10 cellular contexts compared by ENCODE assay signal in the genomic region with DNA sequence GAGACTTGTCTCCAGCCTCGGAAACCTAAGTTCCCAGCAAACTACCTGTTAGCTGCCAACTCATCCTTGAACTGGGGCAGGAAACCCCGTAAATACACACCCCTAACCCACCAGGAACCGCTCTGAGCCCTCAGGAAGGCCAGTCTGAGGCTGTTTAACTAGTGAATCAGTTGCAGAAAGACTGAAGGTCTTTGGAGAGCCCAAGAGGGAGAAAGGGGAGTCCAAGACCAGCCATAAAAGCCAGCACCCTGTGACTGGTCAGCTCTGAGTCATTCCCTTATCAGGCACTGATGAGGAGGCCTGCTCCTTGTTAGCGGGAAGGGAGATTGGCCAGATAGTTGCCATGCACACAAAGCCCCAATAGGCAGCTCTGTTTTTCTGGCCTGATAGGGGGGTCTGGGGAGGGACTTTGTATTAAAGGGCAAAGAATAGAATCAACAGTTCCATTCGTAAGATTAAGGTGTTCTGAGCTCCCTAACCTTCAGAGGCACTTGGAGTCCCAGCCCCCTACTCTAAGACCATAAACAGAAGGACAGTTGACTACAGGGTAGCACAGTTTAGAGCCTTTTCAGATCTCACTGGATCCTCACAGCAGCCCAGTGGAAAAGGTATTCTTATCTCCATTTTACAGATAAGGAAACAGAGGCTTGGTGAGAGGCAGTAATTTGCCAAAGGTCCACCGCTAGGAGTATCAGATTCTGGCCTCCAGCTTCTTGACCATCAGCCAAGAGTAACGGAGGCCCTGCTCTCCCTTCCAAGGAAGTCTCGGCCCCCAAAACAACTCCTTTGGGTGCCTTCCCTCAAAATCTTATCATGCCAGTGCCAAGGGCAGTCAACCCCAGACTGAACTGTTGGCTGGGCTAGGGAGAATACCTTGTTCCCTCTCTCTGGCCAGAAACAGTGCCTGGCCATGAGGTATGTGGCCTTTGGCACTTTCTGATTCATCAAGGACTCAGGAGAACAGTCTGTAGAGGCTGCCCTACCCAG. TPM values are rescaled to one million over a fixed set of nuclear protein-coding genes. Genes with fewer than 3 reads are reported as not detected.
DNase-seq lines count a peak whose midpoint lies in the region; ATAC-seq and TF ChIP-seq lines count a peak whose summit lies in the region.
"Had no signal": no experiment of that assay in that cellular context is flagged by ENCODE, and none has a peak within 500 bp of the region (broad histone marks: within the 10 kb centered on the region; RNA-seq: fewer than 3 reads in every experiment).

No MANE protein-coding gene starts in this region.

- no peak overlapping the region for H3K4me2 ChIP-seq in H9 (ENCODE audit: insufficient read depth, insufficient read length, low read length)

- H4K5ac ChIP-seq in H9 (ENCODE audit: insufficient read length, low read depth, low read length) = no peak overlapping the region

- no peak overlapping the region for H2AK5ac ChIP-seq in H9 (ENCODE audit: insufficient read length, low read length)

- DNase-seq in H9 (no peak), SW480 (ENCODE audit: low spot score) (peak; percentile 80), hepatic stellate cell (ENCODE audit: low spot score) (peak; percentile 92), stromal cell of bone marrow (ENCODE audit: low read depth) (peak; percentile 76), SJCRH30 (no peak), SIG-M5 treated with dmso at 0.1 percent for 504 hours (lab: John Stamatoyannopoulos, UW; ENCODE audit: unreplicated experiment) (no peak)
- DNase-seq: hypothalamus; stimulated activated CD4-positive, alpha-beta T cell treated with anti-CD3 and anti-CD28 coated beads, Interleukin-2, amount 100 ng/mL, for 48 hours had no signal

- no peak overlapping the region for H2BK5ac ChIP-seq in H9 (ENCODE audit: insufficient read length, low read length)

- no peak overlapping the region for H4K91ac ChIP-seq in H9 (ENCODE audit: insufficient read length, low read depth, low read length)

- H4K20me1 ChIP-seq in H9 (ENCODE audit: control insufficient read depth, insufficient read depth, insufficient read length) = no peaks in the 10 kb centered on the region

- no peak overlapping the region for H2BK120ac ChIP-seq in H9 (ENCODE audit: low read depth, low read length, poor library complexity, severe bottlenecking)

- H3K9ac ChIP-seq in H9 (ENCODE audit: extremely low read depth, insufficient read length, low read length) = no peak overlapping the region

- no peaks in the 10 kb centered on the region for H3K9me3 ChIP-seq in H9 (ENCODE audit: control insufficient read depth, low read depth, low read length)
- H3K9me3 ChIP-seq in SJCRH30 (replicated peaks) = no peaks in the 10 kb centered on the region

- TF ChIP-seq CTCF in H9 (conservative IDR thresholded peaks at IDR 0.05) = no peak

- H3K4me3 Mint-ChIP-seq in H9 = no peak overlapping the region

- no peak overlapping the region for H2BK12ac ChIP-seq in H9 (ENCODE audit: insufficient read length, low read depth, low read length)

- H2BK15ac ChIP-seq in H9 (ENCODE audit: low read depth, low read length) = peak overlapping the region; percentile 92; the same call in 1 of the 2 replicates

- peaks cover 35 to 38% of the 10 kb centered on the region in 2 experiments for H3K4me1 Mint-ChIP-seq in H9

- peaks cover 8 to 15% (median 14%) of the 10 kb centered on the region in 3 experiments; a peak in 6 of 7 replicates for H3K36me3 Mint-ChIP-seq in H9 (ENCODE audit: insufficient read depth in 1 of 3, low read depth in 3 of 3)

- no peak overlapping the region for H2BK20ac ChIP-seq in H9 (ENCODE audit: low read depth, low read length, poor library complexity, severe bottlenecking)

- no peak overlapping the region for H3K14ac ChIP-seq in H9 (ENCODE audit: insufficient read depth, low read length)

- no peak overlapping the region for H4K8ac ChIP-seq in H9 (replicated peaks; ENCODE audit: insufficient read length, low read depth, low read length)

- H3K56ac ChIP-seq in H9 (ENCODE audit: insufficient read length, low read depth, low read length) = no peak overlapping the region

- H3K27ac Mint-ChIP-seq in H9 = no peak overlapping the region; a peak in 1 of 7 replicates

- H3K4me3 ChIP-seq in SJCRH30 = no peak overlapping the region

- no peak overlapping the region for H3K4ac ChIP-seq in H9 (ENCODE audit: low read depth, low read length)

- peaks cover 4% of the 10 kb centered on the region; the same call in 1 of the 2 replicates for H3K79me2 ChIP-seq in H9 (ENCODE audit: insufficient read depth, low read length)

- H3K9me3 Mint-ChIP-seq in H9 = no peaks in the 10 kb centered on the region

- no peak overlapping the region for H2AFZ ChIP-seq in H9 (ENCODE audit: low read length)

- H3K27ac ChIP-seq in H9 (ENCODE audit: insufficient read length, low read depth, low read length) = no peak overlapping the region
- no peak overlapping the region for H3K27ac ChIP-seq in SJCRH30

- H3K18ac ChIP-seq in H9 (ENCODE audit: insufficient read length, low read depth, low read length) = no peak overlapping the region

- ATAC-seq in GM18511 (IDR thresholded peaks at IDR 0.05; ENCODE audit: unreplicated experiment) (no peak), HG03095 (IDR thresholded peaks at IDR 0.05; ENCODE audit: unreplicated experiment) (no peak)

- H3T11ph ChIP-seq in H9 (ENCODE audit: low read length) = no peak overlapping the region

- no peaks in the 10 kb centered on the region for H3K36me3 ChIP-seq in SJCRH30

- H3K23ac ChIP-seq in H9 (ENCODE audit: insufficient read length, low read depth, low read length) = no peak overlapping the region

- H3K79me1 ChIP-seq in H9 (ENCODE audit: insufficient read depth, low read depth, low read length, poor library complexity, severe bottlenecking) = no peaks in the 10 kb centered on the region

- peaks cover under 1% of the 10 kb centered on the region; the same call in 1 of the 2 replicates for H3K4me1 ChIP-seq in H9 (ENCODE audit: insufficient read depth, low read length)
- H3K4me1 ChIP-seq in SJCRH30 = no peaks in the 10 kb centered on the region

- peaks cover 13% of the 10 kb centered on the region for H3K23me2 ChIP-seq in H9 (ENCODE audit: insufficient read length, low read depth, low read length, poor library complexity, severe bottlenecking)

- H3K27me3 ChIP-seq in H9 (ENCODE audit: insufficient read depth, low read length) (no peaks in the 10 kb centered on the region), SJCRH30 (no peaks in the 10 kb centered on the region)

- peaks cover 20% of the 10 kb centered on the region for H3K27me3 Mint-ChIP-seq in H9 (ENCODE audit: low read depth)

- WGBS in H9 (ENCODE audit: extremely low coverage, insufficient read length, low lambda C conversion rate) = no CpG with 5 or more reads among the region's 8 CpGs

RNA-seq across cellular contexts. Expression of gene KRT19, which starts 2.2 kb away (rescaled TPM):
- 134 and 143 TPM in 2 replicates for total RNA-seq in H9 (2021)
- 0.25 TPM in 1 of 2 replicates, not detected in the other for total RNA-seq in SJCRH30 (2014; rRNA removed; shearing (Covaris generic))

RNA-seq across cellular contexts. Expression of gene KRT15, which starts 11.7 kb away (rescaled TPM):
- 0.35 and 0.87 TPM in 2 replicates for total RNA-seq in H9 (2021)
- total RNA-seq in SJCRH30 (2014; rRNA removed; shearing (Covaris generic)) = 0.08 TPM in 1 of 2 replicates, not detected in the other

RNA-seq across cellular contexts. Expression of gene KRT13, which starts 24.9 kb away (rescaled TPM):
- not detected in 2 replicates for total RNA-seq in H9 (2021)
- total RNA-seq in SJCRH30 (2014; rRNA removed; shearing (Covaris generic)) = 0.30 TPM in 1 of 2 replicates, not detected in the other

RNA-seq across cellular contexts. Expression of gene KRT36, which starts 40.6 kb away (rescaled TPM):
- not detected in 2 replicates for total RNA-seq in H9 (2021)
- not detected in 2 replicates for total RNA-seq in SJCRH30 (2014; rRNA removed; shearing (Covaris generic))

RNA-seq across cellular contexts. Expression of gene KRT9, which starts 41.5 kb away (rescaled TPM):
- not detected in 2 replicates for total RNA-seq in H9 (2021)
- not detected in 2 replicates for total RNA-seq in SJCRH30 (2014; rRNA removed; shearing (Covaris generic))

Comparison
In these comparisons a context has a peak if more than half of its experiments do, and no peak if none do; other contexts are left out.
1. DNase-seq: peak in SW480 (single experiment), hepatic stellate cell (single experiment) and stromal cell of bone marrow (single experiment); none in H9 (single experiment), SJCRH30 (0 of 2) and SIG-M5 treated with dmso at 0.1 percent for 504 hours (single experiment).
2. RNA of gene KRT19, which starts 2.2 kb away (total RNA-seq): 134 to 143 TPM in H9; 0.25 TPM in SJCRH30; every median in the first group is over 100 times any median in the second.